In genomic region chr11:40130427-40130826, GRCh38 we compare ENCODE assay signal across 1 cellular context.
TF ChIP-seq lines count a peak whose summit lies in the region.

No MANE protein-coding gene starts in this region.

TF ChIP-seq in GM23338, 12 proteins besides CTCF, POLR2A, EP300 and RAD21 (continued from another document):
- TF ChIP-seq ZNF462 (CRISPR knock-in tag; IDR thresholded peaks at IDR 0.05): no peak
